ENCODE assay signal across 1 cellular context in the genomic region with DNA sequence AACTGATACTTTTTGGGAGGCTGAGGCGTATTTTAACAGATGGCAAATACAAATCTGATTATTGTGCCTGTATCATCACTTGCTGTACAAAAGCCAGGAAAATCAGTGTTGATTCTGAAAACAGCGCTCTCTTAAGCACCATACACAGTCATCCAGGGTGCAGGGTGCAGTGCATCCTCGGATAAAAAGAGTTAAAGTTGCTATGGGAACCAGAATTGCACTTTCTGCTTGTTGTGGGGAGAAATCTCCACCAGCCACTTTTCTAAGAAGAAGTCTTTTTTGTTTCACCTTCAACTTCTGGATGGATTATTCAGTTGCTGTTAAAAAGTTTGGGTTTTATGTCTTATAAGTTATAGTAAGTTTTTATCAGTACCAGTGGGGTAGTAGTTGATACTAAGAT.
TF ChIP-seq lines count a peak whose summit lies in the region.

No MANE protein-coding gene starts in this region.

TF ChIP-seq in GM23338, 12 proteins besides CTCF, POLR2A, EP300 and RAD21 (continued from another document):
- TF ChIP-seq, protein P1, sequence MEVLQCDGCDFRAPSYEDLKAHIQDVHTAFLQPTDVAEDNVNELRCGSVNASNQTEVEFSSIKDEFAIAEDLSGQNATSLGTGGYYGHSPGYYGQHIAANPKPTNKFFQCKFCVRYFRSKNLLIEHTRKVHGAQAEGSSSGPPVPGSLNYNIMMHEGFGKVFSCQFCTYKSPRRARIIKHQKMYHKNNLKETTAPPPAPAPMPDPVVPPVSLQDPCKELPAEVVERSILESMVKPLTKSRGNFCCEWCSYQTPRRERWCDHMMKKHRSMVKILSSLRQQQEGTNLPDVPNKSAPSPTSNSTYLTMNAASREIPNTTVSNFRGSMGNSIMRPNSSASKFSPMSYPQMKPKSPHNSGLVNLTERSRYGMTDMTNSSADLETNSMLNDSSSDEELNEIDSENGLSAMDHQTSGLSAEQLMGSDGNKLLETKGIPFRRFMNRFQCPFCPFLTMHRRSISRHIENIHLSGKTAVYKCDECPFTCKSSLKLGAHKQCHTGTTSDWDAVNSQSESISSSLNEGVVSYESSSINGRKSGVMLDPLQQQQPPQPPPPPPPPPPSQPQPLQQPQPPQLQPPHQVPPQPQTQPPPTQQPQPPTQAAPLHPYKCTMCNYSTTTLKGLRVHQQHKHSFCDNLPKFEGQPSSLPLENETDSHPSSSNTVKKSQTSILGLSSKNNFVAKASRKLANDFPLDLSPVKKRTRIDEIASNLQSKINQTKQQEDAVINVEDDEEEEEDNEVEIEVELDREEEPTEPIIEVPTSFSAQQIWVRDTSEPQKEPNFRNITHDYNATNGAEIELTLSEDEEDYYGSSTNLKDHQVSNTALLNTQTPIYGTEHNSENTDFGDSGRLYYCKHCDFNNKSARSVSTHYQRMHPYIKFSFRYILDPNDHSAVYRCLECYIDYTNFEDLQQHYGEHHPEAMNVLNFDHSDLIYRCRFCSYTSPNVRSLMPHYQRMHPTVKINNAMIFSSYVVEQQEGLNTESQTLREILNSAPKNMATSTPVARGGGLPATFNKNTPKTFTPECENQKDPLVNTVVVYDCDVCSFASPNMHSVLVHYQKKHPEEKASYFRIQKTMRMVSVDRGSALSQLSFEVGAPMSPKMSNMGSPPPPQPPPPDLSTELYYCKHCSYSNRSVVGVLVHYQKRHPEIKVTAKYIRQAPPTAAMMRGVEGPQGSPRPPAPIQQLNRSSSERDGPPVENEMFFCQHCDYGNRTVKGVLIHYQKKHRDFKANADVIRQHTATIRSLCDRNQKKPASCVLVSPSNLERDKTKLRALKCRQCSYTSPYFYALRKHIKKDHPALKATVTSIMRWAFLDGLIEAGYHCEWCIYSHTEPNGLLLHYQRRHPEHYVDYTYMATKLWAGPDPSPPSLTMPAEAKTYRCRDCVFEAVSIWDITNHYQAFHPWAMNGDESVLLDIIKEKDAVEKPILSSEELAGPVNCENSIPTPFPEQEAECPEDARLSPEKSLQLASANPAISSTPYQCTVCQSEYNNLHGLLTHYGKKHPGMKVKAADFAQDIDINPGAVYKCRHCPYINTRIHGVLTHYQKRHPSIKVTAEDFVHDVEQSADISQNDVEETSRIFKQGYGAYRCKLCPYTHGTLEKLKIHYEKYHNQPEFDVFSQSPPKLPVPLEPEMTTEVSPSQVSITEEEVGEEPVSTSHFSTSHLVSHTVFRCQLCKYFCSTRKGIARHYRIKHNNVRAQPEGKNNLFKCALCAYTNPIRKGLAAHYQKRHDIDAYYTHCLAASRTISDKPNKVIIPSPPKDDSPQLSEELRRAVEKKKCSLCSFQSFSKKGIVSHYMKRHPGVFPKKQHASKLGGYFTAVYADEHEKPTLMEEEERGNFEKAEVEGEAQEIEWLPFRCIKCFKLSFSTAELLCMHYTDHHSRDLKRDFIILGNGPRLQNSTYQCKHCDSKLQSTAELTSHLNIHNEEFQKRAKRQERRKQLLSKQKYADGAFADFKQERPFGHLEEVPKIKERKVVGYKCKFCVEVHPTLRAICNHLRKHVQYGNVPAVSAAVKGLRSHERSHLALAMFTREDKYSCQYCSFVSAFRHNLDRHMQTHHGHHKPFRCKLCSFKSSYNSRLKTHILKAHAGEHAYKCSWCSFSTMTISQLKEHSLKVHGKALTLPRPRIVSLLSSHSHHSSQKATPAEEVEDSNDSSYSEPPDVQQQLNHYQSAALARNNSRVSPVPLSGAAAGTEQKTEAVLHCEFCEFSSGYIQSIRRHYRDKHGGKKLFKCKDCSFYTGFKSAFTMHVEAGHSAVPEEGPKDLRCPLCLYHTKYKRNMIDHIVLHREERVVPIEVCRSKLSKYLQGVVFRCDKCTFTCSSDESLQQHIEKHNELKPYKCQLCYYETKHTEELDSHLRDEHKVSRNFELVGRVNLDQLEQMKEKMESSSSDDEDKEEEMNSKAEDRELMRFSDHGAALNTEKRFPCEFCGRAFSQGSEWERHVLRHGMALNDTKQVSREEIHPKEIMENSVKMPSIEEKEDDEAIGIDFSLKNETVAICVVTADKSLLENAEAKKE (CRISPR knock-in tag; IDR thresholded peaks at IDR 0.05) = no peak
- TF ChIP-seq, protein P2, sequence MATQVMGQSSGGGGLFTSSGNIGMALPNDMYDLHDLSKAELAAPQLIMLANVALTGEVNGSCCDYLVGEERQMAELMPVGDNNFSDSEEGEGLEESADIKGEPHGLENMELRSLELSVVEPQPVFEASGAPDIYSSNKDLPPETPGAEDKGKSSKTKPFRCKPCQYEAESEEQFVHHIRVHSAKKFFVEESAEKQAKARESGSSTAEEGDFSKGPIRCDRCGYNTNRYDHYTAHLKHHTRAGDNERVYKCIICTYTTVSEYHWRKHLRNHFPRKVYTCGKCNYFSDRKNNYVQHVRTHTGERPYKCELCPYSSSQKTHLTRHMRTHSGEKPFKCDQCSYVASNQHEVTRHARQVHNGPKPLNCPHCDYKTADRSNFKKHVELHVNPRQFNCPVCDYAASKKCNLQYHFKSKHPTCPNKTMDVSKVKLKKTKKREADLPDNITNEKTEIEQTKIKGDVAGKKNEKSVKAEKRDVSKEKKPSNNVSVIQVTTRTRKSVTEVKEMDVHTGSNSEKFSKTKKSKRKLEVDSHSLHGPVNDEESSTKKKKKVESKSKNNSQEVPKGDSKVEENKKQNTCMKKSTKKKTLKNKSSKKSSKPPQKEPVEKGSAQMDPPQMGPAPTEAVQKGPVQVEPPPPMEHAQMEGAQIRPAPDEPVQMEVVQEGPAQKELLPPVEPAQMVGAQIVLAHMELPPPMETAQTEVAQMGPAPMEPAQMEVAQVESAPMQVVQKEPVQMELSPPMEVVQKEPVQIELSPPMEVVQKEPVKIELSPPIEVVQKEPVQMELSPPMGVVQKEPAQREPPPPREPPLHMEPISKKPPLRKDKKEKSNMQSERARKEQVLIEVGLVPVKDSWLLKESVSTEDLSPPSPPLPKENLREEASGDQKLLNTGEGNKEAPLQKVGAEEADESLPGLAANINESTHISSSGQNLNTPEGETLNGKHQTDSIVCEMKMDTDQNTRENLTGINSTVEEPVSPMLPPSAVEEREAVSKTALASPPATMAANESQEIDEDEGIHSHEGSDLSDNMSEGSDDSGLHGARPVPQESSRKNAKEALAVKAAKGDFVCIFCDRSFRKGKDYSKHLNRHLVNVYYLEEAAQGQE (IDR thresholded peaks at IDR 0.05; ENCODE audit: unreplicated experiment) = no peak
- TF ChIP-seq, protein P3, sequence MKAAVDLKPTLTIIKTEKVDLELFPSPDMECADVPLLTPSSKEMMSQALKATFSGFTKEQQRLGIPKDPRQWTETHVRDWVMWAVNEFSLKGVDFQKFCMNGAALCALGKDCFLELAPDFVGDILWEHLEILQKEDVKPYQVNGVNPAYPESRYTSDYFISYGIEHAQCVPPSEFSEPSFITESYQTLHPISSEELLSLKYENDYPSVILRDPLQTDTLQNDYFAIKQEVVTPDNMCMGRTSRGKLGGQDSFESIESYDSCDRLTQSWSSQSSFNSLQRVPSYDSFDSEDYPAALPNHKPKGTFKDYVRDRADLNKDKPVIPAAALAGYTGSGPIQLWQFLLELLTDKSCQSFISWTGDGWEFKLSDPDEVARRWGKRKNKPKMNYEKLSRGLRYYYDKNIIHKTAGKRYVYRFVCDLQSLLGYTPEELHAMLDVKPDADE (IDR thresholded peaks at IDR 0.05) = no peak
- TF ChIP-seq NANOG (IDR thresholded peaks at IDR 0.05; ENCODE audit: borderline replicate concordance) (no peak), ZNF114 (CRISPR knock-in tag; IDR thresholded peaks at IDR 0.05) (no peak)
